In the genomic region with DNA sequence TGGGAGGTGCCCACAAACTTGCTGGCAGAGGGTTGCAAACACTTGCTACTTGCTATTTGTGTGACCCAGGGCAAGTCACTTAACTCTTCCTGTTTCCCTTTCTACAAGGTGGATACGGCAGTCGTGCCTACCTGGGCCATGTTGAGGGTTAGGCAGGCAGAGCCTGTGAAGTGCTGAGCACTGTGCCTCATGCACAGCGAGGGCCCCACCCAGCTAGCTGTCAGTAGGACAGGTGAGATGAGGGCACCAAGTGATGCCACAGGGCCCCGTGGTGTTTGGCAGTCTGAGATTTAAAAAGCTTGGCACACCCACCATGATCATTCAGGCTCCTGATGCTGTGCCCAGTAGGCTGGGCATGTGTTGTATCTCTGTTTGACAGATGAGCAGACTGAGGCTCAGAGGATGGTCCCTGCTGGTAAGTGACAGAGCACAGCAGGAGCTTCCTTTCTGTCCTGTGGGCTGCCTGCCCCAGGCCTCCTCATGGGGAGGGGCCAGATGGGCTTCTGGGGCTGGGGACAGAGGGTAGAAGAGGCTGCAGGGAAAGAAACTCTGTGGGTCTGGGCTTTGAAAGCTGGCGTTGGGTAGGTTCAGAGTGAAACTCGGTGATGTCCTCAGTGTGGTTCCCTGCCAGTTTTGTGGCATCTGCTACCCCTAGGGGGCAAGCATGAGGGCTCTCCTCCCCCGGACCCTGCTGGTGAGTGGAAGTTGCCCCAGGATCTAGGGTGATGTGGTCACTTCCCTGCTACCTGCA, we compare ENCODE assay signal across 10 cellular contexts. TPM values are rescaled to one million over a fixed set of nuclear protein-coding genes. Genes with fewer than 3 reads are reported as not detected.
A peak's percentile ranks its signal among the peaks of the same experiment; 100 is the strongest.
DNase-seq lines count a peak whose midpoint lies in the region; ATAC-seq, FAIRE-seq and TF ChIP-seq lines count a peak whose summit lies in the region.
"Had no signal": no experiment of that assay in that cellular context is flagged by ENCODE, and none has a peak within 500 bp of the region (broad histone marks: within the 10 kb centered on the region; RNA-seq: fewer than 3 reads in every experiment).

No MANE protein-coding gene starts in this region.

- no peaks in the 10 kb centered on the region for H3K36me3 Mint-ChIP-seq in WTC11
- H3K36me3 Mint-ChIP-seq in activated T-helper 1 cell treated with anti-CD3 and anti-CD28 coated beads, Interleukin-12 subunit alpha, Interleukin-12 subunit beta, Interleukin-2, Interleukin-4 antibody, amounts not matched to agents 30 ng/mL and 10 ng/mL and 1 ng/mL, durations not matched to agents 14 hours and 24 hours and 36 hours (ENCODE audit: low read depth): no peaks in the 10 kb centered on the region

- POLR2A ChIA-PET in WTC11 (lab: Charles Lee): interaction anchor here (0.7 kb wide), 1 partner anchor 236 kb away, joined by 7 read pairs; no protein-coding TSS in a partner anchor

- no peaks in the 10 kb centered on the region for H3K36me3 ChIP-seq in kidney epithelial cell (ENCODE audit: control insufficient read depth, insufficient read depth, low read length)
- H3K36me3 ChIP-seq: adrenal gland had no signal

- no peak for FAIRE-seq in HTR-8/SVneo (lab: Jason Lieb, UNC)
- FAIRE-seq: TTC549 had no signal

- no peaks in the 10 kb centered on the region for H3K9me3 Mint-ChIP-seq in WTC11
- H3K9me3 Mint-ChIP-seq in activated T-helper 1 cell treated with anti-CD3 and anti-CD28 coated beads, Interleukin-12 subunit alpha, Interleukin-12 subunit beta, Interleukin-2, Interleukin-4 antibody, amounts not matched to agents 30 ng/mL and 10 ng/mL and 1 ng/mL, durations not matched to agents 14 hours and 24 hours and 36 hours: no peaks in the 10 kb centered on the region

- TF ChIP-seq CTCF in WTC11 (IDR thresholded peaks at IDR 0.05): no peak
- peak; percentile 20 for TF ChIP-seq CTCF in kidney epithelial cell (IDR thresholded peaks at IDR 0.05; ENCODE audit: insufficient read depth, low read length, poor library complexity, severe bottlenecking)
- no peak for TF ChIP-seq CTCF in omental fat pad (IDR thresholded peaks at IDR 0.05)

- peaks cover 62% of the 10 kb centered on the region for H3K4me1 Mint-ChIP-seq in WTC11
- H3K4me1 Mint-ChIP-seq in activated T-helper 1 cell treated with anti-CD3 and anti-CD28 coated beads, Interleukin-12 subunit alpha, Interleukin-12 subunit beta, Interleukin-2, Interleukin-4 antibody, amounts not matched to agents 30 ng/mL and 10 ng/mL and 1 ng/mL, durations not matched to agents 14 hours and 24 hours and 36 hours (ENCODE audit: low read depth): no peaks in the 10 kb centered on the region

- 0 out of 2 replicates have a peak overlapping the region, but pooled peaks have one; percentile 7 for H3K27ac Mint-ChIP-seq in WTC11
- no peak overlapping the region for H3K27ac Mint-ChIP-seq in activated T-helper 1 cell treated with anti-CD3 and anti-CD28 coated beads, Interleukin-12 subunit alpha, Interleukin-12 subunit beta, Interleukin-2, Interleukin-4 antibody, amounts not matched to agents 30 ng/mL and 10 ng/mL and 1 ng/mL, durations not matched to agents 14 hours and 24 hours and 36 hours

- ATAC-seq in WTC11: peak; percentile 63
- ATAC-seq in omental fat pad (ENCODE audit: low FRiP score): no peak

- DNase-seq in ELF-1 (ENCODE audit: low read depth, low spot score) (peak; percentile 66), HTR-8/SVneo (ENCODE audit: insufficient read length, low spot score) (peak; percentile 28), WTC11 (ENCODE audit: low spot score) (peak; percentile 34), kidney epithelial cell (ENCODE audit: low read depth) (no peak), omental fat pad (ENCODE audit: low spot score) (no peak), ureter (ENCODE audit: low spot score) (no peak)
- DNase-seq in activated CD4-positive, CD25-positive, alpha-beta regulatory T cell (lab: John Stamatoyannopoulos, UW): no peak
- no peak for DNase-seq in activated T-helper 1 cell treated with anti-CD3 and anti-CD28 coated beads, Interleukin-12 subunit alpha, Interleukin-12 subunit beta, Interleukin-2, Interleukin-4 antibody, amounts not matched to agents 30 ng/mL and 10 ng/mL and 1 ng/mL, durations not matched to agents 14 hours and 24 hours and 36 hours (ENCODE audit: low spot score)
- DNase-seq: adrenal gland had no signal

- H3K4me3 Mint-ChIP-seq in WTC11: no peak overlapping the region
- no peak overlapping the region for H3K4me3 Mint-ChIP-seq in activated T-helper 1 cell treated with anti-CD3 and anti-CD28 coated beads, Interleukin-12 subunit alpha, Interleukin-12 subunit beta, Interleukin-2, Interleukin-4 antibody, amounts not matched to agents 30 ng/mL and 10 ng/mL and 1 ng/mL, durations not matched to agents 14 hours and 24 hours and 36 hours

- no peaks in the 10 kb centered on the region for H3K27me3 Mint-ChIP-seq in WTC11 (ENCODE audit: low read depth)
- H3K27me3 Mint-ChIP-seq in activated T-helper 1 cell treated with anti-CD3 and anti-CD28 coated beads, Interleukin-12 subunit alpha, Interleukin-12 subunit beta, Interleukin-2, Interleukin-4 antibody, amounts not matched to agents 30 ng/mL and 10 ng/mL and 1 ng/mL, durations not matched to agents 14 hours and 24 hours and 36 hours (ENCODE audit: insufficient read depth): peaks cover 2% of the 10 kb centered on the region

- peaks cover 17% of the 10 kb centered on the region for H3K27me3 ChIP-seq in kidney epithelial cell (ENCODE audit: control insufficient read depth, insufficient read depth, low read length)
- H3K27me3 ChIP-seq: adrenal gland had no signal

- CTCF ChIA-PET in WTC11 (lab: Charles Lee): interaction anchor here (0.7 to 2.7 kb wide), 29 partner anchors 8 to 1394 kb away, joined by 3 to 31 read pairs (median 4); partner anchors contain the start of gene TSPAN18

- H3K4me3 ChIP-seq in kidney epithelial cell (ENCODE audit: low read depth, low read length): no peak overlapping the region
- H3K4me3 ChIP-seq: adrenal gland had no signal

- intact Hi-C loops in activated T-helper 1 cell treated with anti-CD3 and anti-CD28 coated beads, Interleukin-12 subunit alpha, Interleukin-12 subunit beta, Interleukin-2, Interleukin-4 antibody, amounts not matched to agents 30 ng/mL and 10 ng/mL and 1 ng/mL, durations not matched to agents 14 hours and 24 hours and 36 hours (cut with micrococcal nuclease): no loop called here

TF ChIP-seq in WTC11, 78 proteins besides CTCF, POLR2A, EP300 and RAD21:
- TF ChIP-seq, protein P1, sequence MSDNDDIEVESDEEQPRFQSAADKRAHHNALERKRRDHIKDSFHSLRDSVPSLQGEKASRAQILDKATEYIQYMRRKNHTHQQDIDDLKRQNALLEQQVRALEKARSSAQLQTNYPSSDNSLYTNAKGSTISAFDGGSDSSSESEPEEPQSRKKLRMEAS (CRISPR knock-in tag; IDR thresholded peaks at IDR 0.05): no peak
- TF ChIP-seq ETV6 (CRISPR knock-in tag; IDR thresholded peaks at IDR 0.05): peak; percentile 60
- no peak for TF ChIP-seq CREM (CRISPR knock-in tag; IDR thresholded peaks at IDR 0.05)
- TF ChIP-seq ZNF121 (CRISPR knock-in tag; IDR thresholded peaks at IDR 0.05): peak; percentile 36; the same call in 1 of the 2 replicates
TF ChIP-seq in WTC11: peak in this region for 2.

RNA-seq across cellular contexts. Expression of gene TSPAN18, which starts 59.3 kb away (rescaled TPM):
- total RNA-seq in WTC11 (2021): 35.2 to 44.7 TPM (median 37.6 TPM) in 3 replicates
- total RNA-seq in kidney epithelial cell: 4.7 and 5.2 TPM in 2 replicates
- total RNA-seq in omental fat pad: 10 to 100 TPM in 1 of 4 donors, 1 to 10 TPM in 3; 2.2 to 18.1 (median 3.4) TPM
- 1.7 and 2.0 TPM in 2 replicates for total RNA-seq in activated T-helper 1 cell treated with anti-CD3 and anti-CD28 coated beads, Interleukin-12 subunit alpha, Interleukin-12 subunit beta, Interleukin-2, Interleukin-4 antibody, amounts not matched to agents 30 ng/mL and 10 ng/mL and 1 ng/mL, durations not matched to agents 14 hours and 24 hours and 36 hours
- total RNA-seq in ureter: 19.1 TPM

Comparison
In these comparisons a context has a peak if more than half of its experiments do, and no peak if none do; other contexts are left out.
1. DNase-seq: peak in ELF-1 (single experiment), HTR-8/SVneo (single experiment) and WTC11 (single experiment); none in kidney epithelial cell (single experiment), activated CD4-positive, CD25-positive, alpha-beta regulatory T cell (0 of 4), omental fat pad (single experiment), activated T-helper 1 cell treated with anti-CD3 and anti-CD28 coated beads, Interleukin-12 subunit alpha, Interleukin-12 subunit beta, Interleukin-2, Interleukin-4 antibody, amounts not matched to agents 30 ng/mL and 10 ng/mL and 1 ng/mL, durations not matched to agents 14 hours and 24 hours and 36 hours (single experiment) and ureter (single experiment).